In the genomic region with DNA sequence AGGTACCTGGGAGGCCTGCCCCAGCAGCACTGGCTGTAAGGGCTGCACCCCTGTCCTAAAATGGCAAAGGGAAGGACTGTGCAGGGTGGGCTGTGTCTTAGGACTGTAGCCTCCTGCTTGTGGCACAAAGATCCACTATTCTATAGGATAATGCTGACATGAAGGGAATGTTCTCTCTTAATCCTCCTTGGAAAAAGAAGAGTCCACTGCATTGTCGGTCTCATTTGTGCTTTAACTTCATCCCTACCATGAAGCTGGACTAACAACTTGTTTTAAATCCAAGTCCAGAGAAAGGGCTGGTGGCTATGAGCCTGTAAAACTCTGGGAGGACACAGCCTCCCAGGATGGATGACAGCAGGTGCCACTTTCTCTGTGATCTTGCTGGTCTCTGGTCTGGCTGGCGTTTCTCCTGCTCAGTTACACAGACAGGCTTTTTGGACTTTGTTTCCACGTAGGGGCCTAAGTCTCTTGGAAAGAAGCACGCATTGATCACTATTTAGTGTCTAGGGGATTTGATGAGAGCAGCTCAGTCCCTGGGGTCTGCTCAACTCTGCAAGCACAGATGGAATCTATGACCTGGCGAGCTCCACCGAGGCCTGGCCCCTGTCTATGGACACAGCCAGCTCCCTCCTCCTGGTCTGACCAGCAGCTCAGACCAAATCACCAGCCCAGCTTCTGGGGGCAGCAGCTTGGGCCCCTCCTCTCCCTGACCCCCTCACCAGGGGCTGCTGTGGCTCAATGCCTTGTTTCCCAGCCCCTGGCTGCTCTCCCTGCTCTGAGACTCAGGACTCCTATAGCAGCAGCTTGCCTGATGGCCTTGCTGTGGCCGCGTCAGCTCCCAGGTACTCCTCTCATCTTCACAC, we compare ENCODE assay signal across 26 cellular contexts. TPM values are rescaled to one million over a fixed set of nuclear protein-coding genes. Genes with fewer than 3 reads are reported as not detected.
"Had no signal": no experiment of that assay in that cellular context is flagged by ENCODE, and none has a peak within 500 bp of the region (broad histone marks: within the 10 kb centered on the region; RNA-seq: fewer than 3 reads in every experiment).

No MANE protein-coding gene starts in this region.

- H3K9me3 ChIP-seq: heart left ventricle, neutrophil, transverse colon, uterus had no signal

- H3K36me3 Mint-ChIP-seq: activated naive CD4-positive, alpha-beta T cell treated with anti-CD3 and anti-CD28 coated beads, Interleukin-2, amount 50 U/mL, for 24 hours; naive thymus-derived CD8-positive, alpha-beta T cell had no signal

- H3K9me3 Mint-ChIP-seq: activated naive CD4-positive, alpha-beta T cell treated with anti-CD3 and anti-CD28 coated beads, Interleukin-2, amount 50 U/mL, for 24 hours; activated T-cell treated with anti-CD3 and anti-CD28 coated beads, Interleukin-2, amount 50 U/mL, for 72 hours; effector memory CD8-positive, alpha-beta T cell; naive thymus-derived CD8-positive, alpha-beta T cell; stimulated activated naive CD8-positive, alpha-beta T cell treated with anti-CD3 and anti-CD28 coated beads, Interleukin-15, Interleukin-2, amounts not matched to agents 100 ng/mL and 50 ng/mL, for 24 hours had no signal

- H3K27ac ChIP-seq: epithelial cell of prostate, neutrophil, transverse colon had no signal

- H3K36me3 ChIP-seq: uterus had no signal

- H3K27me3 ChIP-seq: heart left ventricle, transverse colon, uterus had no signal

- H3K4me3 Mint-ChIP-seq: activated naive CD4-positive, alpha-beta T cell treated with anti-CD3 and anti-CD28 coated beads, Interleukin-2, amount 50 U/mL, for 24 hours; activated T-cell treated with anti-CD3 and anti-CD28 coated beads, Interleukin-2, amount 50 U/mL, for 72 hours; effector memory CD8-positive, alpha-beta T cell; naive thymus-derived CD8-positive, alpha-beta T cell; stimulated activated naive CD8-positive, alpha-beta T cell treated with anti-CD3 and anti-CD28 coated beads, Interleukin-15, Interleukin-2, amounts not matched to agents 100 ng/mL and 50 ng/mL, for 24 hours had no signal

- H3K4me3 ChIP-seq: heart left ventricle, skin epidermis, transverse colon, uterus had no signal

- DNase-seq: activated CD4-positive, CD25-positive, alpha-beta regulatory T cell treated with anti-CD3 and anti-CD28 coated beads, Interleukin-2, amount 50 U/mL, for 72 hours; activated CD8-positive, alpha-beta memory T cell treated with anti-CD3 and anti-CD28 coated beads for 24 hours; activated CD8-positive, alpha-beta memory T cell treated with anti-CD3 and anti-CD28 coated beads, Interleukin-2, amount 50 U/mL, for 48 hours; activated effector memory CD4-positive, alpha-beta T cell treated with anti-CD3 and anti-CD28 coated beads, Interleukin-2, amount 50 U/mL, for 16 hours; activated T-cell treated with anti-CD3 and anti-CD28 coated beads, Interleukin-2, amount 50 U/mL, for 72 hours; dermis blood vessel endothelial cell; effector memory CD8-positive, alpha-beta T cell; foreskin melanocyte; mesendoderm; naive thymus-derived CD8-positive, alpha-beta T cell; transverse colon; uterus had no signal

- H3K27ac Mint-ChIP-seq: activated naive CD4-positive, alpha-beta T cell treated with anti-CD3 and anti-CD28 coated beads, Interleukin-2, amount 50 U/mL, for 24 hours; activated T-cell treated with anti-CD3 and anti-CD28 coated beads, Interleukin-2, amount 50 U/mL, for 72 hours; effector memory CD8-positive, alpha-beta T cell; naive thymus-derived CD8-positive, alpha-beta T cell; stimulated activated naive CD8-positive, alpha-beta T cell treated with anti-CD3 and anti-CD28 coated beads, Interleukin-15, Interleukin-2, amounts not matched to agents 100 ng/mL and 50 ng/mL, for 24 hours had no signal

RNA-seq across cellular contexts. Expression of a gene that starts 27.2 kb away (rescaled TPM):
- total RNA-seq: activated T-cell treated with anti-CD3 and anti-CD28 coated beads, Interleukin-2, amount 50 U/mL, for 72 hours; astrocyte; bronchial epithelial cell; chondrocyte; dermis blood vessel endothelial cell; heart left ventricle; lower leg skin; mucosa of gallbladder; naive thymus-derived CD8-positive, alpha-beta T cell; renal cortical epithelial cell; T-helper 1 cell treated with Interleukin-12 subunit alpha and Interleukin-12 subunit beta and Interleukin-4 antibody, amounts not matched to agents 30 ng/mL and 1 ng/mL, for 36 hours; transverse colon; uterus had no signal
- polyA plus RNA-seq: adipose tissue; heart left ventricle; naive thymus-derived CD8-positive, alpha-beta T cell had no signal

RNA-seq across cellular contexts. Expression of a gene that starts 55.9 kb away (rescaled TPM):
- total RNA-seq: activated T-cell treated with anti-CD3 and anti-CD28 coated beads, Interleukin-2, amount 50 U/mL, for 72 hours; astrocyte; bronchial epithelial cell; chondrocyte; dermis blood vessel endothelial cell; heart left ventricle; lower leg skin; naive thymus-derived CD8-positive, alpha-beta T cell; renal cortical epithelial cell; T-helper 1 cell treated with Interleukin-12 subunit alpha and Interleukin-12 subunit beta and Interleukin-4 antibody, amounts not matched to agents 30 ng/mL and 1 ng/mL, for 36 hours; transverse colon; uterus had no signal
- polyA plus RNA-seq: adipose tissue; heart left ventricle; naive thymus-derived CD8-positive, alpha-beta T cell had no signal
